ENCODE assay signal across 7 cellular contexts in the genomic region with DNA sequence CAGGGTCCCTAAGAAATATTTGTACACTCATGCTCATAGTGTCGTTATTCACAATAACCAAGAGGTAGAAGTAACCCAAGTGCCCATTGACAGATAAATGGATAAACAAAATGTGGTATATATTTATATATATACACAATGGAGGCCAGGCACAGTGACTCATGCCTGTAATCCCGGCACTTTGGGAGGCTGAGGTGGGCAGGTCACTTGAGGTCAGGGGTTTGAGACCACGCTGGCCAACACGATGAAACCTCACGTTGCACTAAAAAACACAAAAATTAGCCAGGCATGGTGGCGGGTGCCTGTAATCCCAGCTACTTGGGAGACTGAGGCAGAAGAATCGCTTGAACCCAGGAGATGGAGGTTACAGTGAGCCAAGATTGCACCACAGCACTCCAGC. TPM values are rescaled to one million over a fixed set of nuclear protein-coding genes. Genes with fewer than 3 reads are reported as not detected.
"Had no signal": no experiment of that assay in that cellular context is flagged by ENCODE, and none has a peak within 500 bp of the region (broad histone marks: within the 10 kb centered on the region; RNA-seq: fewer than 3 reads in every experiment).

No MANE protein-coding gene starts in this region.

RNA-seq across cellular contexts. Expression of a gene that starts 25.7 kb away (rescaled TPM):
- total RNA-seq: LHCN-M2, NCI-H460, OCI-LY7, PC-9, Right ventricle myocardium inferior, RPMI7951, SK-MEL-5 had no signal
